In the genomic region with DNA sequence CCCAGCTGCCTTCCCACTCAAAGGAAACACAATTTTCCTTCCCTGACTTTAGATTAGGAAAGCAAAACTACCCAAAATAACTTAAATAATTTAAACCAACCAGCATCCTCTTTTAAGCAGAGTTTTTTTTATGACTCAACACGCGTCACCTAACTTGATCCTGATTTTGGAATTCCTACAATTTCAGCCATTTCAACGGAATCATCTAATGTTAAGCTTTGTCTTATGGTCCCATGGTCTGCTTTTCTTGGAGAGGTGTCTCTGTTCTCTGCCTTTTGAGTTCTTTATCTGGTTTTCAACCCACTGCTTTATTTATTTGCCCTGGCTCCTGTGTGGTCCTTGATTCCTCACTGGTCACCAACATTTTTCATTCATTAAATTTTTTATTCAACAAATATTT, we compare ENCODE assay signal across 30 cellular contexts.
A peak's percentile ranks its signal among the peaks of the same experiment; 100 is the strongest.
DNase-seq lines count a peak whose midpoint lies in the region; ATAC-seq, FAIRE-seq and TF ChIP-seq lines count a peak whose summit lies in the region.
"Had no signal": no experiment of that assay in that cellular context is flagged by ENCODE, and none has a peak within 500 bp of the region (broad histone marks: within the 10 kb centered on the region; RNA-seq: fewer than 3 reads in every experiment).

No MANE protein-coding gene starts in this region.

- POLR2A ChIA-PET in HCT116 (lab: Charles Lee): no interaction called here

- ATAC-seq in HCT116 (no peak), GM21528 (IDR thresholded peaks at IDR 0.05; ENCODE audit: low FRiP score, unreplicated experiment) (no peak), GM21619 (IDR thresholded peaks at IDR 0.05; ENCODE audit: unreplicated experiment) (no peak), GM21360 (IDR thresholded peaks at IDR 0.05; ENCODE audit: unreplicated experiment) (no peak)
- ATAC-seq: activated T-helper 17 cell treated with anti-CD3 and anti-CD28 coated beads, Interleukin-2, amount 50 U/mL, for 72 hours; foreskin keratinocyte; GM23338; stimulated activated memory B cell treated with anti-CD40 and anti-IgM and Interleukin-4, amounts not matched to agents 10 μg/mL and 1 μg/mL and 100 μg/mL, for 72 hours had no signal

- TF ChIP-seq RAD21 in HCT116 (IDR thresholded peaks at IDR 0.05; ENCODE audit: low read depth): no peak

- no peak overlapping the region for H3K9ac ChIP-seq in HCT116 (ENCODE audit: low read length)
- H3K9ac ChIP-seq in smooth muscle cell (ENCODE audit: low read depth): no peak overlapping the region

- CTCF ChIA-PET in HCT116 (lab: Charles Lee): no interaction called here

- DNase-seq in HCT116 (ENCODE audit: low read depth, low spot score): no peak
- DNase-seq in RCC 7860 (ENCODE audit: low spot score): peak; percentile 13
- DNase-seq in fibroblast of peridontal ligament (ENCODE audit: extremely low read depth): peak; percentile 41
- DNase-seq in smooth muscle cell (lab: John Stamatoyannopoulos, UW; ENCODE audit: unreplicated experiment): no peak
- DNase-seq: activated B cell treated with CpG ODN at 0.5 μM for 24 hours; activated CD4-positive, alpha-beta T cell treated with anti-CD3 and anti-CD28 coated beads, Interleukin-2, amount 50 U/mL, for 48 hours; activated CD8-positive, alpha-beta memory T cell treated with anti-CD3 and anti-CD28 coated beads, Interleukin-2, amount 50 U/mL, for 48 hours; CD4-positive, alpha-beta T cell; cerebellar nuclear complex; DMS153; Kasumi-1; mesendoderm; naive B cell; NCI-H1092 treated with DMSO at 0.1 percent for 48 hours; NCI-H1930; spleen; stimulated activated CD4-positive, alpha-beta T cell treated with anti-CD3 and anti-CD28 coated beads, Interleukin-4, amount 100 ng/mL, for 1 hour; uterus had no signal

- H3K79me2 ChIP-seq in HCT116 (ENCODE audit: insufficient read depth, low read length): no peaks in the 10 kb centered on the region
- H3K79me2 ChIP-seq in smooth muscle cell (ENCODE audit: low read depth): no peaks in the 10 kb centered on the region
- H3K79me2 ChIP-seq: hepatocyte had no signal

- H3K36me3 ChIP-seq in HCT116 (ENCODE audit: control insufficient read depth in 1 of 2, insufficient read depth in 2 of 2, low read length in 2 of 2) (no peaks in the 10 kb centered on the region), smooth muscle cell (ENCODE audit: low read depth) (no peaks in the 10 kb centered on the region)
- H3K36me3 ChIP-seq: ascending aorta, spleen, suprapubic skin, uterus had no signal

- no peak for TF ChIP-seq CTCF in HCT116 (IDR thresholded peaks at IDR 0.05 in 2 of 3, conservative IDR thresholded peaks at IDR 0.05 in 1 of 3; ENCODE audit: borderline replicate concordance in 1 of 3, insufficient read depth in 1 of 3, low read depth in 2 of 3, low read length in 2 of 3)
- no peak for TF ChIP-seq CTCF in smooth muscle cell (IDR thresholded peaks at IDR 0.05; ENCODE audit: borderline replicate concordance, insufficient read depth, poor library complexity, severe bottlenecking)

- no peaks in the 10 kb centered on the region for H4K20me1 ChIP-seq in HCT116 (ENCODE audit: insufficient read depth)
- no peaks in the 10 kb centered on the region for H4K20me1 ChIP-seq in smooth muscle cell (ENCODE audit: low read depth)

- H2AFZ ChIP-seq in HCT116 (ENCODE audit: low read depth, low read length, poor library complexity, severe bottlenecking) (peak overlapping the region; percentile 66), smooth muscle cell (ENCODE audit: low read depth) (peak overlapping the region; percentile 8)
- H2AFZ ChIP-seq: GM23338, hepatocyte had no signal

- no TSS peak for BruUV-seq in HCT116 (replicated peaks; lab: Mats Ljungman, UMichigan)

- H3K9me2 ChIP-seq in HCT116 (ENCODE audit: insufficient read depth): no peaks in the 10 kb centered on the region

- H3K4me2 ChIP-seq in HCT116 (ENCODE audit: low read length) (peak overlapping the region; percentile 9), smooth muscle cell (peak overlapping the region; percentile 36)
- H3K4me2 ChIP-seq: GM23338, hepatocyte had no signal

- H3K27me3 ChIP-seq in HCT116 (ENCODE audit: insufficient read depth, low read length) (no peaks in the 10 kb centered on the region), smooth muscle cell (ENCODE audit: low read depth) (no peaks in the 10 kb centered on the region)
- H3K27me3 ChIP-seq: ascending aorta, foreskin keratinocyte, hepatocyte, spleen, suprapubic skin, uterus had no signal

- no peaks in the 10 kb centered on the region for H3F3A ChIP-seq in smooth muscle cell (ENCODE audit: low read depth)

- FAIRE-seq in RCC 7860 (lab: Jason Lieb, UNC): peak; percentile 22
- FAIRE-seq: endothelial cell of umbilical vein, G401.6 had no signal

- no peak for TF ChIP-seq POLR2A in HCT116 (IDR thresholded peaks at IDR 0.05; ENCODE audit: borderline replicate concordance, extremely low read depth, insufficient read depth, insufficient read length)

- intact Hi-C loops in HCT116 (cut with micrococcal nuclease): no loop called here

- 47% methylated on average over 3 of the region's 3 CpGs for WGBS in smooth muscle cell (ENCODE audit: low lambda C conversion rate)

- H3K4me3 ChIP-seq in HCT116 (replicated peaks in 1 of 2; ENCODE audit: low read depth in 1 of 2, low read length in 2 of 2) (no peak overlapping the region), smooth muscle cell (no peak overlapping the region)
- H3K4me3 ChIP-seq: ascending aorta, GM23338, hepatocyte, spleen, suprapubic skin, uterus had no signal

- H3K9me3 ChIP-seq in HCT116 (ENCODE audit: control insufficient read depth in 1 of 2, insufficient read depth in 1 of 2, low read depth in 1 of 2, low read length in 2 of 2) (no peaks in the 10 kb centered on the region), smooth muscle cell (replicated peaks; ENCODE audit: low read depth) (no peaks in the 10 kb centered on the region)
- H3K9me3 ChIP-seq: ascending aorta, spleen, suprapubic skin, uterus had no signal

- peaks cover 0 to 9% of the 10 kb centered on the region in 2 experiments; a peak in 2 of 4 replicates for H3K4me1 ChIP-seq in HCT116 (ENCODE audit: control insufficient read depth in 1 of 2, insufficient read depth in 2 of 2, low read length in 2 of 2)
- no peaks in the 10 kb centered on the region for H3K4me1 ChIP-seq in smooth muscle cell (ENCODE audit: low read depth)
- H3K4me1 ChIP-seq: ascending aorta, spleen, suprapubic skin, uterus had no signal

- RAD21 ChIA-PET in HCT116 (lab: Charles Lee; ENCODE audit: low non-redundant PET in 1 of 2, low total read pairs in 2 of 2, uncharacterized antibody in 2 of 2, unreplicated experiment in 2 of 2): no interaction called here

- H3K27ac ChIP-seq in HCT116 (ENCODE audit: low read depth, low read length): no peak overlapping the region
- peak overlapping the region; percentile 29 for H3K27ac ChIP-seq in smooth muscle cell (ENCODE audit: low read depth)
- H3K27ac ChIP-seq: ascending aorta, foreskin keratinocyte, hepatocyte, spleen, suprapubic skin, uterus had no signal

TF ChIP-seq in HCT116, 20 proteins besides CTCF, POLR2A, EP300 and RAD21:
- TF ChIP-seq ELF1 (IDR thresholded peaks at IDR 0.05; ENCODE audit: borderline replicate concordance, low read depth) (no peak), JUND (IDR thresholded peaks at IDR 0.05) (no peak), CBX3 (IDR thresholded peaks at IDR 0.05; ENCODE audit: low read depth) (no peak), EGR1 (IDR thresholded peaks at IDR 0.05; ENCODE audit: low read depth) (no peak), EZH2 (IDR thresholded peaks at IDR 0.05) (no peak), SP1 (IDR thresholded peaks at IDR 0.05; ENCODE audit: low read depth) (no peak), YY1 (IDR thresholded peaks at IDR 0.05; ENCODE audit: extremely low read depth, insufficient replicate concordance, low read depth, low read length) (no peak), ZNF274 (IDR thresholded peaks at IDR 0.05; ENCODE audit: low read depth, low read length) (no peak), SIN3A (IDR thresholded peaks at IDR 0.05; ENCODE audit: low read depth) (no peak), POLR2AphosphoS5 (IDR thresholded peaks at IDR 0.05; ENCODE audit: low read depth, low read length) (no peak), CEBPB (IDR thresholded peaks at IDR 0.05; ENCODE audit: low read depth) (no peak), TCF7L2 (IDR thresholded peaks at IDR 0.05; ENCODE audit: borderline replicate concordance, extremely low read depth, insufficient read depth, insufficient read length) (no peak), SRF (IDR thresholded peaks at IDR 0.05; ENCODE audit: low read depth) (no peak)
- TF ChIP-seq, protein P1, sequence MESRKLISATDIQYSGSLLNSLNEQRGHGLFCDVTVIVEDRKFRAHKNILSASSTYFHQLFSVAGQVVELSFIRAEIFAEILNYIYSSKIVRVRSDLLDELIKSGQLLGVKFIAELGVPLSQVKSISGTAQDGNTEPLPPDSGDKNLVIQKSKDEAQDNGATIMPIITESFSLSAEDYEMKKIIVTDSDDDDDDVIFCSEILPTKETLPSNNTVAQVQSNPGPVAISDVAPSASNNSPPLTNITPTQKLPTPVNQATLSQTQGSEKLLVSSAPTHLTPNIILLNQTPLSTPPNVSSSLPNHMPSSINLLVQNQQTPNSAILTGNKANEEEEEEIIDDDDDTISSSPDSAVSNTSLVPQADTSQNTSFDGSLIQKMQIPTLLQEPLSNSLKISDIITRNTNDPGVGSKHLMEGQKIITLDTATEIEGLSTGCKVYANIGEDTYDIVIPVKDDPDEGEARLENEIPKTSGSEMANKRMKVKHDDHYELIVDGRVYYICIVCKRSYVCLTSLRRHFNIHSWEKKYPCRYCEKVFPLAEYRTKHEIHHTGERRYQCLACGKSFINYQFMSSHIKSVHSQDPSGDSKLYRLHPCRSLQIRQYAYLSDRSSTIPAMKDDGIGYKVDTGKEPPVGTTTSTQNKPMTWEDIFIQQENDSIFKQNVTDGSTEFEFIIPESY (IDR thresholded peaks at IDR 0.05; ENCODE audit: extremely low read depth, insufficient replicate concordance, low read length): no peak
- TF ChIP-seq, protein P2, sequence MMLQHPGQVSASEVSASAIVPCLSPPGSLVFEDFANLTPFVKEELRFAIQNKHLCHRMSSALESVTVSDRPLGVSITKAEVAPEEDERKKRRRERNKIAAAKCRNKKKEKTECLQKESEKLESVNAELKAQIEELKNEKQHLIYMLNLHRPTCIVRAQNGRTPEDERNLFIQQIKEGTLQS (IDR thresholded peaks at IDR 0.05): no peak
- TF ChIP-seq, protein P3, sequence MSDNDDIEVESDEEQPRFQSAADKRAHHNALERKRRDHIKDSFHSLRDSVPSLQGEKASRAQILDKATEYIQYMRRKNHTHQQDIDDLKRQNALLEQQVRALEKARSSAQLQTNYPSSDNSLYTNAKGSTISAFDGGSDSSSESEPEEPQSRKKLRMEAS (IDR thresholded peaks at IDR 0.05): no peak

Comparison
In these comparisons a context has a peak if more than half of its experiments do, and no peak if none do; other contexts are left out.
1. DNase-seq: peak in RCC 7860 (single experiment) and fibroblast of peridontal ligament (single experiment); none in HCT116 (single experiment) and smooth muscle cell (single experiment).